In the genomic region with DNA sequence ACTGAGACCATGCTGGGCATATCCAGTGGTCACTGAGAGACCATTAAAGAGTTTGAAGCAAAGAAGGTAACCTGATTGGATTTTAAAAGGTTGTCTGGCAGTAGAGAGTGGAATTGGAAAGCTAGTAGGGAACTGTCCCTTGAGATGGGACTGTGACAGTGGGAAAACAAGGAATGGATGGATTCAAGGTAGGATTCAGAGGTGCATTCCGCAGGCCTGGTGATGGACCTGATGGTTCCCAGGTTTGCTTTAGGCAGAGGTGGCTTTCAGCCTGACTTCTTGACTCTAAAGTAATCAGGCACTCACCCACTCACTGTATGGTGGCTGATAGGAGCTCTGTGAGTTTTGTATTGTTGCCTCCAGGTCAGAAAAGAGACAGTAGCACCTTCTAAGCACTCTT, we compare ENCODE assay signal across 1 cellular context.
TF ChIP-seq lines count a peak whose summit lies in the region.

No MANE protein-coding gene starts in this region.

TF ChIP-seq in GM12891, 5 proteins besides CTCF, POLR2A, EP300 and RAD21 (continued from another document):
- TF ChIP-seq POU2F2 (IDR thresholded peaks at IDR 0.05; ENCODE audit: low read depth, low read length) (no peak), SPI1 (IDR thresholded peaks at IDR 0.05; ENCODE audit: low read depth, low read length) (no peak), POLR2AphosphoS5 (IDR thresholded peaks at IDR 0.05; ENCODE audit: low read depth, low read length) (no peak), TAF1 (IDR thresholded peaks at IDR 0.05; ENCODE audit: low read depth, low read length) (no peak)
TF ChIP-seq in GM12891: peak in this region for 0.
